ENCODE assay signal across 1 cellular context in genomic region chr2:204984421-204984925, GRCh38.
TF ChIP-seq lines count a peak whose summit lies in the region.

No MANE protein-coding gene starts in this region.

TF ChIP-seq in WTC11, 78 proteins besides CTCF, POLR2A, EP300 and RAD21 (continued from another document):
- TF ChIP-seq JAZF1 (CRISPR knock-in tag; IDR thresholded peaks at IDR 0.05) (no peak), ZNF121 (CRISPR knock-in tag; IDR thresholded peaks at IDR 0.05) (no peak), OVOL2 (CRISPR knock-in tag; IDR thresholded peaks at IDR 0.05; ENCODE audit: borderline replicate concordance) (no peak), FOXJ3 (CRISPR knock-in tag; IDR thresholded peaks at IDR 0.05; ENCODE audit: borderline replicate concordance) (no peak), ZNF512 (CRISPR knock-in tag; IDR thresholded peaks at IDR 0.05; ENCODE audit: borderline replicate concordance) (no peak), PREB (CRISPR knock-in tag; IDR thresholded peaks at IDR 0.05; ENCODE audit: borderline replicate concordance) (no peak), ETV6 (CRISPR knock-in tag; IDR thresholded peaks at IDR 0.05) (no peak), ERG (CRISPR knock-in tag; IDR thresholded peaks at IDR 0.05) (no peak), NR1H2 (CRISPR knock-in tag; IDR thresholded peaks at IDR 0.05) (no peak), FOXP4 (CRISPR knock-in tag; IDR thresholded peaks at IDR 0.05) (no peak), AR (CRISPR knock-in tag; IDR thresholded peaks at IDR 0.05) (no peak), CREB1 (CRISPR knock-in tag; IDR thresholded peaks at IDR 0.05) (no peak)
